In genomic region chr2:115214050-115214449, GRCh38 we compare ENCODE assay signal across 23 cellular contexts.
"Had no signal": no experiment of that assay in that cellular context is flagged by ENCODE, and none has a peak within 500 bp of the region (broad histone marks: within the 10 kb centered on the region; RNA-seq: fewer than 3 reads in every experiment).

No MANE protein-coding gene starts in this region.

- H3K36me3 ChIP-seq: adrenal gland had no signal

- H3K27me3 Mint-ChIP-seq: activated CD4-positive, alpha-beta memory T cell treated with anti-CD3 and anti-CD28 coated beads, Interleukin-2, amount 10 ng/mL, durations not matched to agents 7 days and 5 days; activated naive CD8-positive, alpha-beta T cell treated with anti-CD3 and anti-CD28 coated beads, Interleukin-2, amount 10 ng/mL, durations not matched to agents 7 days and 5 days; T-cell had no signal

- H3K4me3 ChIP-seq: adrenal gland, SK-N-MC had no signal

- H3K27ac Mint-ChIP-seq: activated CD4-positive, alpha-beta memory T cell treated with anti-CD3 and anti-CD28 coated beads, Interleukin-2, amount 10 ng/mL, durations not matched to agents 7 days and 5 days; activated naive CD8-positive, alpha-beta T cell treated with anti-CD3 and anti-CD28 coated beads, Interleukin-2, amount 10 ng/mL, durations not matched to agents 7 days and 5 days; activated T-cell treated with anti-CD3 and anti-CD28 coated beads, Interleukin-2, amount 50 U/mL, for 72 hours; activated T-helper 2 cell treated with anti-CD3 and anti-CD28 coated beads, Interferon-gamma antibody, Interleukin-2, Interleukin-4, amounts not matched to agents 10 μg/mL and 5 μg/mL and 100 μg/mL, durations not matched to agents 14 hours and 24 hours and 36 hours; T-cell had no signal

- H3K4me2 ChIP-seq: KMS-11 had no signal

- ATAC-seq: activated T-cell treated with anti-CD3 and anti-CD28 coated beads, Interleukin-2, amount 50 U/mL, for 72 hours; Right ventricle myocardium inferior; T-cell had no signal

- H3K9ac ChIP-seq: KMS-11 had no signal

- H3K36me3 Mint-ChIP-seq: activated naive CD8-positive, alpha-beta T cell treated with anti-CD3 and anti-CD28 coated beads, Interleukin-2, amount 10 ng/mL, durations not matched to agents 7 days and 5 days; T-cell had no signal

- DNase-seq: activated CD4-positive, alpha-beta memory T cell treated with anti-CD3 and anti-CD28 coated beads, Interleukin-2, amount 10 ng/mL, durations not matched to agents 7 days and 5 days; activated CD4-positive, alpha-beta T cell treated with anti-CD3 and anti-CD28 coated beads, Interleukin-2, amount 50 U/mL, for 1 hour; activated CD4-positive, CD25-positive, alpha-beta regulatory T cell; activated CD8-positive, alpha-beta memory T cell treated with anti-CD3 and anti-CD28 coated beads, Interleukin-2, amount 50 U/mL, for 4 hours; activated gamma-delta T cell treated with Interleukin-2 at 50 U/mL for 16 hours; activated naive CD4-positive, alpha-beta T cell treated with anti-CD3 and anti-CD28 coated beads, Interleukin-2, amount 50 U/mL, for 16 hours; activated naive CD8-positive, alpha-beta T cell treated with anti-CD3 and anti-CD28 coated beads, Interleukin-2, amount 10 ng/mL, durations not matched to agents 7 days and 5 days; activated T-cell treated with anti-CD3 and anti-CD28 coated beads, Interleukin-2, amount 50 U/mL, for 72 hours; adrenal gland; anterior cingulate cortex; cerebellar nuclear complex; NCI-H1092; NCI-H1417; NCI-H1930; NCI-H524; RPMI8226; T-cell; T-helper 2 cell; T1000 had no signal

- H3K27ac ChIP-seq: adrenal gland, KMS-11, SK-N-MC had no signal

- H3K9me3 ChIP-seq: adrenal gland had no signal

- H3K4me1 Mint-ChIP-seq: activated CD4-positive, alpha-beta memory T cell treated with anti-CD3 and anti-CD28 coated beads, Interleukin-2, amount 10 ng/mL, durations not matched to agents 7 days and 5 days; activated naive CD8-positive, alpha-beta T cell treated with anti-CD3 and anti-CD28 coated beads, Interleukin-2, amount 10 ng/mL, durations not matched to agents 7 days and 5 days; T-cell had no signal

- H3K4me3 Mint-ChIP-seq: activated CD4-positive, alpha-beta memory T cell treated with anti-CD3 and anti-CD28 coated beads, Interleukin-2, amount 10 ng/mL, durations not matched to agents 7 days and 5 days; activated naive CD8-positive, alpha-beta T cell treated with anti-CD3 and anti-CD28 coated beads, Interleukin-2, amount 10 ng/mL, durations not matched to agents 7 days and 5 days; activated T-cell treated with anti-CD3 and anti-CD28 coated beads, Interleukin-2, amount 50 U/mL, for 72 hours; T-cell had no signal

- H3K27me3 ChIP-seq: adrenal gland had no signal
